ENCODE assay signal across 9 cellular contexts in genomic region chr12:22856120-22856699, GRCh38.
DNase-seq lines count a peak whose midpoint lies in the region; ATAC-seq lines count a peak whose summit lies in the region.
"Had no signal": no experiment of that assay in that cellular context is flagged by ENCODE, and none has a peak within 500 bp of the region (broad histone marks: within the 10 kb centered on the region; RNA-seq: fewer than 3 reads in every experiment).

No MANE protein-coding gene starts in this region.

- ATAC-seq in GM21515 (IDR thresholded peaks at IDR 0.05; ENCODE audit: unreplicated experiment): no peak
- no peak for ATAC-seq in HG02571 (IDR thresholded peaks at IDR 0.05; ENCODE audit: unreplicated experiment)

- intact Hi-C loops in posterior vena cava (cut with DNase I): no loop called here

- peak; percentile 30 for DNase-seq in DMS 273 treated with DMSO at 0.1 percent for 48 hours (lab: John Stamatoyannopoulos, UW)
- DNase-seq in HuH-7.5 (ENCODE audit: low spot score): peak; percentile 9
- peak; percentile 28 for DNase-seq in RPMI7951 (ENCODE audit: low read depth)
- peak; percentile 20 for DNase-seq in fibroblast of the conjunctiva (ENCODE audit: low read depth)
- peak; percentile 76 for DNase-seq in superior temporal gyrus (ENCODE audit: extremely low spot score)
- no peak for DNase-seq in posterior vena cava (ENCODE audit: low spot score)
- DNase-seq: naive B cell had no signal
